ENCODE assay signal across 7 cellular contexts in genomic region chr10:6580279-6581029, GRCh38. TPM values are rescaled to one million over a fixed set of nuclear protein-coding genes. Genes with fewer than 3 reads are reported as not detected.
A peak's percentile ranks its signal among the peaks of the same experiment; 100 is the strongest.
DNase-seq lines count a peak whose midpoint lies in the region; ATAC-seq, FAIRE-seq and TF ChIP-seq lines count a peak whose summit lies in the region.

No MANE protein-coding gene starts in this region.

- H3K4me3 ChIP-seq in H1 (ENCODE audit: extremely low read depth in 1 of 4, insufficient read depth in 2 of 4, low read depth in 3 of 4, low read length in 4 of 4) (peak overlapping the region; percentile 54 to 76 (median 72)), mesenchymal stem cell (ENCODE audit: insufficient read depth in 1 of 2, low read depth in 1 of 2, low read length in 2 of 2) (peak overlapping the region; percentile 70 to 87)

- TF ChIP-seq RAD21 in H1 (IDR thresholded peaks at IDR 0.05 in 1 of 2, conservative IDR thresholded peaks at IDR 0.05 in 1 of 2; ENCODE audit: low read depth in 2 of 2, low read length in 2 of 2) = peak; percentile 28 to 56

- H3K79me1 ChIP-seq in H1 (ENCODE audit: low read depth, low read length) (0 out of 2 replicates have a peak, but pooled peaks cover 2% of the 10 kb centered on the region), mesenchymal stem cell (replicated peaks; ENCODE audit: low read length, poor library complexity, severe bottlenecking) (no peaks in the 10 kb centered on the region)

- H3K9me3 ChIP-seq in H1 (ENCODE audit: insufficient read depth in 2 of 2, low read depth in 1 of 2, low read length in 1 of 2) (no peaks in the 10 kb centered on the region), mesenchymal stem cell (ENCODE audit: control insufficient read depth, low read length) (no peaks in the 10 kb centered on the region)

- CTCF ChIA-PET in H1 (lab: Charles Lee; ENCODE audit: partially characterized antibody) = interaction anchor here (0.6 to 3.3 kb wide), 18 partner anchors 9 to 1516 kb away, joined by 3 to 24 read pairs (median 4); no protein-coding TSS in a partner anchor

- H3K4me2 ChIP-seq in H1 (ENCODE audit: insufficient read depth in 1 of 2, low read depth in 2 of 2, low read length in 2 of 2) (peak overlapping the region; percentile 91 to 97), mesenchymal stem cell (ENCODE audit: low read length, poor library complexity, severe bottlenecking) (peak overlapping the region; percentile 99)

- H3K23me2 ChIP-seq in H1 (ENCODE audit: low read depth, low read length) = peaks cover 12% of the 10 kb centered on the region; the same call in 1 of the 2 replicates

- H2BK5ac ChIP-seq in H1 (ENCODE audit: low read depth, low read length) (peak overlapping the region; percentile 72), mesenchymal stem cell (ENCODE audit: low read depth, low read length, poor library complexity, severe bottlenecking) (no peak overlapping the region)

- FAIRE-seq in GM12892 (lab: Jason Lieb, UNC) (peak; percentile 17), H1 (lab: Jason Lieb, UNC) (no peak)

- peak overlapping the region; percentile 76 for H4K91ac ChIP-seq in H1 (replicated peaks; ENCODE audit: insufficient read length, low read length)
- peak overlapping the region; percentile 61 for H4K91ac ChIP-seq in mesenchymal stem cell (ENCODE audit: low read length)

- H2BK12ac ChIP-seq in H1 (ENCODE audit: low read depth, low read length) = 0 out of 2 replicates have a peak overlapping the region, but pooled peaks have one; percentile 32
- H2BK12ac ChIP-seq in mesenchymal stem cell (ENCODE audit: low read length in 2 of 2) = peak overlapping the region; percentile 5 to 86

- DNase-seq in GM12892 (ENCODE audit: insufficient read length) = peak; percentile 61
- DNase-seq in NCI-H2227 (lab: John Stamatoyannopoulos, UW; ENCODE audit: unreplicated experiment) = peak; percentile 28
- DNase-seq in activated CD8-positive, alpha-beta memory T cell treated with anti-CD3 and anti-CD28 coated beads for 4 hours (ENCODE audit: low read depth in 2 of 2) = peak; percentile 67
- DNase-seq in H1 (ENCODE audit: low read depth in 1 of 2, low spot score in 2 of 2) = peak; percentile 44 to 92
- peak; percentile 69 for DNase-seq in mesenchymal stem cell
- peak; percentile 82 for DNase-seq in stimulated activated CD8-positive, alpha-beta memory T cell treated with anti-CD3 and anti-CD28 coated beads, Interleukin-12 subunit alpha, Interleukin-12 subunit beta, amount 100 ng/mL, for 4 hours (ENCODE audit: low read depth)

- peak overlapping the region; percentile 74 to 82 (median 77) for H3K9ac ChIP-seq in H1 (replicated peaks in 1 of 4; ENCODE audit: extremely low read depth in 1 of 4, low read depth in 3 of 4, low read length in 3 of 4)
- peak overlapping the region; percentile 45 for H3K9ac ChIP-seq in mesenchymal stem cell (ENCODE audit: low read length)

- H4K20me1 ChIP-seq in H1 (replicated peaks in 1 of 2; ENCODE audit: control insufficient read depth in 1 of 2, insufficient read depth in 2 of 2, low read length in 2 of 2) = no peaks in the 10 kb centered on the region

- TF ChIP-seq POLR2A in GM12892 (IDR thresholded peaks at IDR 0.05; ENCODE audit: low read depth, low read length) (no peak), H1 (IDR thresholded peaks at IDR 0.05; ENCODE audit: control extremely low read depth in 1 of 2, low read depth in 2 of 2, low read length in 2 of 2) (peak; percentile 60 to 65; a peak in 2 of 3 replicates)

- H2AFZ ChIP-seq in H1 (ENCODE audit: low read length) (peak overlapping the region; percentile 91), mesenchymal stem cell (ENCODE audit: low read depth, low read length) (peak overlapping the region; percentile 71)

- WGBS in H1 (ENCODE audit: extremely low coverage in 1 of 2, insufficient coverage in 1 of 2, insufficient read length in 1 of 2, insufficient replicate concordance in 2 of 2, low coverage in 1 of 2, low lambda C conversion rate in 2 of 2, missing lambda C conversion rate in 1 of 2), 2 experiments = 5% methylated on average over 24 of the region's 56 CpGs; no CpG with 5 or more reads in 1 of the 2 experiments
- WGBS in mesenchymal stem cell = under 1% methylated on average over 43 of the region's 56 CpGs

- no peak overlapping the region for H3K56ac ChIP-seq in H1 (replicated peaks; ENCODE audit: insufficient read length, low read depth, low read length)

- H3K79me2 ChIP-seq in H1 (ENCODE audit: control insufficient read depth in 1 of 2, insufficient read depth in 2 of 2, low read length in 2 of 2) = peaks cover 3 to 35% of the 10 kb centered on the region in 2 experiments; a peak in 3 of 4 replicates

- no peak overlapping the region for H2BK20ac ChIP-seq in H1 (ENCODE audit: low read length)

- H2BK15ac ChIP-seq in H1 (ENCODE audit: low read length) (peak overlapping the region; percentile 73; the same call in 1 of the 2 replicates), mesenchymal stem cell (ENCODE audit: low read depth, poor library complexity, severe bottlenecking) (peak overlapping the region; percentile 83)

- H3K4me1 ChIP-seq in H1 (replicated peaks in 1 of 4; ENCODE audit: control insufficient read depth in 3 of 4, insufficient read depth in 4 of 4, low read length in 3 of 4) (peaks cover 2 to 9% (median 8%) of the 10 kb centered on the region in 4 experiments; a peak in 6 of 7 replicates), mesenchymal stem cell (ENCODE audit: control insufficient read depth, insufficient read depth, low read depth, low read length) (peaks cover 2% of the 10 kb centered on the region)

- H3K27ac ChIP-seq in H1 (ENCODE audit: low read depth, low read length) (peak overlapping the region; percentile 60; the same call in 1 of the 2 replicates), mesenchymal stem cell (ENCODE audit: low read length, poor library complexity, severe bottlenecking) (no peak overlapping the region)

- H3K23ac ChIP-seq in H1 (ENCODE audit: insufficient read length) (no peak overlapping the region), mesenchymal stem cell (ENCODE audit: low read length in 2 of 2) (no peak overlapping the region)

- TF ChIP-seq EP300 in H1 (IDR thresholded peaks at IDR 0.05; ENCODE audit: borderline replicate concordance in 1 of 2, low read depth in 2 of 2, low read length in 2 of 2) = 0 out of 3 replicates have a peak, but pooled peaks of 1 of the 2 experiments have one; percentile 21

- H3K14ac ChIP-seq in H1 (ENCODE audit: insufficient read length) (no peak overlapping the region), mesenchymal stem cell (ENCODE audit: low read length in 2 of 2) (peak overlapping the region in 1 of 2 experiments; percentile 96)

- H3K36me3 ChIP-seq in H1 (ENCODE audit: control insufficient read depth in 2 of 4, insufficient read depth in 4 of 4, low read length in 3 of 4) (peaks cover 3 to 26% (median 4%) of the 10 kb centered on the region in 4 experiments; a peak in 3 of 8 replicates), mesenchymal stem cell (ENCODE audit: control insufficient read depth in 1 of 2, insufficient read depth in 2 of 2, low read depth in 1 of 2, low read length in 2 of 2) (no peaks in the 10 kb centered on the region)

- TF ChIP-seq CTCF in H1 (IDR thresholded peaks at IDR 0.05; ENCODE audit: control extremely low read depth in 1 of 3, insufficient read depth in 1 of 3, low read depth in 1 of 3, low read length in 3 of 3) = peak; percentile 34 to 63 (median 58)

- no peak overlapping the region for H2AK5ac ChIP-seq in H1 (ENCODE audit: low read depth, low read length)
- no peak overlapping the region for H2AK5ac ChIP-seq in mesenchymal stem cell (ENCODE audit: low read length, severe bottlenecking)

- H3K18ac ChIP-seq in H1 (ENCODE audit: extremely low read depth, low read length) (peak overlapping the region; percentile 91), mesenchymal stem cell (ENCODE audit: low read depth in 1 of 2, low read length in 2 of 2) (peak overlapping the region; percentile 73 to 79)

- POLR2A ChIA-PET in H1 (lab: Charles Lee; ENCODE audit: partially characterized antibody) = no interaction called here

- no peak overlapping the region for H3K4ac ChIP-seq in H1 (replicated peaks; ENCODE audit: insufficient read length, low read depth, low read length)
- H3K4ac ChIP-seq in mesenchymal stem cell (ENCODE audit: low read depth in 1 of 2, low read length in 2 of 2) = peak overlapping the region in 1 of 2 experiments; percentile 67

- peak; percentile 89 for ATAC-seq in HG02571 (IDR thresholded peaks at IDR 0.05; ENCODE audit: unreplicated experiment)

- H2BK120ac ChIP-seq in H1 (replicated peaks; ENCODE audit: low read depth, low read length) = peak overlapping the region; percentile 66
- H2BK120ac ChIP-seq in mesenchymal stem cell (ENCODE audit: low read depth, low read length) = peak overlapping the region; percentile 92

- H4K8ac ChIP-seq in H1 (ENCODE audit: extremely low read depth, insufficient read depth, low read length) (peak overlapping the region; percentile 90), mesenchymal stem cell (ENCODE audit: low read length) (peak overlapping the region; percentile 90)

- peak overlapping the region; percentile 34 for H4K5ac ChIP-seq in H1 (ENCODE audit: insufficient read length, low read depth, low read length)

- H3K27me3 ChIP-seq in H1 (replicated peaks in 1 of 4; ENCODE audit: control insufficient read depth in 3 of 4, extremely low read depth in 1 of 4, insufficient read depth in 3 of 4, low read length in 3 of 4) (peaks cover 0 to 5% (median 2%) of the 10 kb centered on the region in 4 experiments; a peak in 4 of 7 replicates), mesenchymal stem cell (ENCODE audit: control insufficient read depth in 1 of 2, insufficient read depth in 1 of 2, low read length in 2 of 2) (peaks cover 22 to 65% of the 10 kb centered on the region in 2 experiments)

TF ChIP-seq in H1, 55 proteins besides CTCF, POLR2A, EP300 and RAD21 (continues in another document):
- TF ChIP-seq TAF1 (IDR thresholded peaks at IDR 0.05; ENCODE audit: low read depth, low read length) = 0 out of 2 replicates have a peak, but pooled peaks have one; percentile 63
- TF ChIP-seq TEAD4 (IDR thresholded peaks at IDR 0.05; ENCODE audit: low read depth, low read length) = no peak
- no peak for TF ChIP-seq MAFK (IDR thresholded peaks at IDR 0.05; ENCODE audit: low read depth, low read length)

RNA-seq across cellular contexts. Expression of gene PRKCQ, which starts 0.4 kb away (rescaled TPM):
- polyA plus RNA-seq in GM12892 (2012; ENCODE audit: missing spikeins) = not detected
- 21.4 and 22.6 TPM in 2 replicates for total RNA-seq in H1 (2021; fragmentation: NEBNext Ultra II Directional; extraction: Animal tissue kit (Norgen Biotek cat#: 25700))
- 6.8 and 9.1 TPM in 2 replicates for polyA plus RNA-seq in H1 (2011; rRNA removed)
- polyA plus RNA-seq in H1 (2011; cell fraction: cytosol; rRNA removed) = 11.8 TPM
- 12.2 TPM for polyA plus RNA-seq in H1 (2011; cell fraction: nucleus; rRNA removed)
- polyA plus RNA-seq in H1 (2012, experiment 1 of 2) = 13.8 to 17.4 TPM (median 15.2 TPM) in 4 replicates
- 4.0 TPM for polyA plus RNA-seq in H1 (2012, experiment 2 of 2)
- 17.3 TPM for polyA plus RNA-seq in H1 (2013, experiment 1 of 2)
- 16.3 TPM for polyA plus RNA-seq in H1 (2013, experiment 2 of 2)
- 25.4 and 30.1 TPM in 2 replicates for polyA minus RNA-seq in H1 (2011; rRNA and poly(A)+ RNA removed)
- 8.9 TPM for polyA minus RNA-seq in H1 (2011; cell fraction: cytosol; rRNA and poly(A)+ RNA removed)
- polyA minus RNA-seq in H1 (2011; cell fraction: nucleus; rRNA and poly(A)+ RNA removed) = 27.3 TPM
- 0.21 TPM for polyA plus RNA-seq in mesenchymal stem cell (2013, experiment 1 of 2)
- 0.21 TPM for polyA plus RNA-seq in mesenchymal stem cell (2013, experiment 2 of 2)

Comparison
In these comparisons a context has a peak if more than half of its experiments do, and no peak if none do; other contexts are left out.
1. DNase-seq: peak in every context shown above with its lines; median percentile 82 in stimulated activated CD8-positive, alpha-beta memory T cell treated with anti-CD3 and anti-CD28 coated beads, Interleukin-12 subunit alpha, Interleukin-12 subunit beta, amount 100 ng/mL, for 4 hours; 69 in mesenchymal stem cell; 68 in H1; 67 in activated CD8-positive, alpha-beta memory T cell treated with anti-CD3 and anti-CD28 coated beads for 4 hours; 61 in GM12892; 28 in NCI-H2227.